In genomic region chr20:20712474-20713243, GRCh38 we compare ENCODE assay signal across 1 cellular context.
A peak's percentile ranks its signal among the peaks of the same experiment; 100 is the strongest.
TF ChIP-seq lines count a peak whose summit lies in the region.

Gene RALGAPA2 (minus strand): TSS chr20:20712644. CDS start chr20:20712480, 164 bp downstream.

TF ChIP-seq in HepG2, 621 proteins besides CTCF, POLR2A, EP300 and RAD21 (continued from another document and continues in another):
- TF ChIP-seq ZNF646 (CRISPR knock-in tag; IDR thresholded peaks at IDR 0.05), result no peak
- 0 out of 2 replicates have a peak, but pooled peaks have one; percentile 61 for TF ChIP-seq ATF3 (CRISPR knock-in tag; IDR thresholded peaks at IDR 0.05)
- TF ChIP-seq TBP (CRISPR knock-in tag; IDR thresholded peaks at IDR 0.05), result no peak
- TF ChIP-seq NFKB2 (CRISPR knock-in tag; IDR thresholded peaks at IDR 0.05; ENCODE audit: borderline replicate concordance), result peak; percentile 71; the same call in 1 of the 2 replicates
- no peak for TF ChIP-seq CEBPZ (IDR thresholded peaks at IDR 0.05; ENCODE audit: low read length)
- TF ChIP-seq POLR2AphosphoS5 (IDR thresholded peaks at IDR 0.05; ENCODE audit: low read depth, low read length), result peak; percentile 92
- no peak for TF ChIP-seq ZNF879 (CRISPR knock-in tag; IDR thresholded peaks at IDR 0.05)
- no peak for TF ChIP-seq TRAFD1 (CRISPR knock-in tag; IDR thresholded peaks at IDR 0.05; ENCODE audit: borderline replicate concordance)
- peak; percentile 61; the same call in 1 of the 2 replicates for TF ChIP-seq ZNF317 (CRISPR knock-in tag; IDR thresholded peaks at IDR 0.05)
- TF ChIP-seq ZNF570 (CRISPR knock-in tag; IDR thresholded peaks at IDR 0.05; ENCODE audit: borderline replicate concordance), result peak; percentile 25; the same call in 1 of the 2 replicates
- TF ChIP-seq MLXIP (CRISPR knock-in tag; IDR thresholded peaks at IDR 0.05; ENCODE audit: borderline replicate concordance), result no peak
- peak; percentile 81 for TF ChIP-seq ARID4A (CRISPR knock-in tag; IDR thresholded peaks at IDR 0.05; ENCODE audit: borderline replicate concordance)
- peak; percentile 80 for TF ChIP-seq NFKBIZ (CRISPR knock-in tag; IDR thresholded peaks at IDR 0.05)
- TF ChIP-seq LCORL (IDR thresholded peaks at IDR 0.05), result no peak
- peak; percentile 94 for TF ChIP-seq LCORL (CRISPR knock-in tag; IDR thresholded peaks at IDR 0.05)
- TF ChIP-seq ZNF326 (CRISPR knock-in tag; IDR thresholded peaks at IDR 0.05; ENCODE audit: borderline replicate concordance), result no peak
- no peak for TF ChIP-seq ZNF577 (CRISPR knock-in tag; IDR thresholded peaks at IDR 0.05; ENCODE audit: borderline replicate concordance, low read depth)
- TF ChIP-seq DDIT3 (CRISPR knock-in tag; IDR thresholded peaks at IDR 0.05), result no peak
- TF ChIP-seq ZNF276 (CRISPR knock-in tag; IDR thresholded peaks at IDR 0.05; ENCODE audit: low read depth), result peak; percentile 88; the same call in 1 of the 2 replicates
- TF ChIP-seq CCDC6 (CRISPR knock-in tag; IDR thresholded peaks at IDR 0.05), result no peak; the same call in 1 of the 2 replicates
- no peak for TF ChIP-seq FOXP1 (IDR thresholded peaks at IDR 0.05)
- TF ChIP-seq FOXP1 (CRISPR knock-in tag; IDR thresholded peaks at IDR 0.05), result no peak
- TF ChIP-seq CBFB (CRISPR knock-in tag; IDR thresholded peaks at IDR 0.05), result peak; percentile 92
- TF ChIP-seq GRHL1 (CRISPR knock-in tag; conservative IDR thresholded peaks at IDR 0.05), result no peak
- TF ChIP-seq RFX1 (IDR thresholded peaks at IDR 0.05), result no peak
- TF ChIP-seq HOXA5 (CRISPR knock-in tag; IDR thresholded peaks at IDR 0.05), result peak; percentile 19
- TF ChIP-seq HDAC2 (CRISPR knock-in tag; IDR thresholded peaks at IDR 0.05), result peak; percentile 65; the same call in 1 of the 2 replicates
- no peak; the same call in 1 of the 2 replicates for TF ChIP-seq MLX (CRISPR knock-in tag; IDR thresholded peaks at IDR 0.05)
